24 cellular contexts compared by ENCODE assay signal in the genomic region with DNA sequence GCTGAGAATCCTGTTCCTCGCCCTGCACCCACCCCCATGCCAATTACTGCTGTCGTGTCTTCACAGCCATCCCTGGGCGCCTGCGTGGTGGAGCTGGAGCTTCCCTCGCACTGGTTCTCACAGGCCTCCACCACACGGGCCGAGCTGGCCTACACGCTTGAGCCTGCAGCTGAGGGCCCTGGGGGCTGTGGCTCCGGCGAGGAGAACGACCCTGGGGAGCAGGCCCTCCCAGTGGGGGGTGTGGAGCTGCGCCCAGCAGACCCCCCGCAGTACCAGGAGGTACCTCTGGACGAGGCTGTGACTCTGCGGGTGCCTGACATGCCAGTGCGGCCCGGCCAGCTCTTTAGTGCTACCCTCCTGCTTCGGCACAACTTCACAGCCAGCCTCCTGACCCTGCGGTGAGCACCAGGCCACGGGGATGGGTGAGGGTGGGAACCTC. TPM values are rescaled to one million over a fixed set of nuclear protein-coding genes. Genes with fewer than 3 reads are reported as not detected.
A peak's percentile ranks its signal among the peaks of the same experiment; 100 is the strongest.
DNase-seq lines count a peak whose midpoint lies in the region; ATAC-seq and TF ChIP-seq lines count a peak whose summit lies in the region.
"Had no signal": no experiment of that assay in that cellular context is flagged by ENCODE, and none has a peak within 500 bp of the region (broad histone marks: within the 10 kb centered on the region; RNA-seq: fewer than 3 reads in every experiment).

No MANE protein-coding gene starts in this region.

- 86 to 97% (median 91%) methylated on average over 5 to 20 of the region's 20 CpGs for WGBS in spleen, 5 donors

- intact Hi-C loops in Right ventricle myocardium inferior (cut with DNase I), result no loop called here
- intact Hi-C loops in left ventricle myocardium superior (cut with micrococcal nuclease), result no loop called here
- intact Hi-C loops in spleen (cut with DNase I; ENCODE audit: low total_unique reads), result no loop called here

- H3K9me3 ChIP-seq in spleen, result no peaks in the 10 kb centered on the region
- H3K9me3 ChIP-seq: A549; BE2C; BLaER1 treated with 17β-estradiol and CSF1 and Interleukin-3, amounts not matched to agents 10 nM and 100 nM; HAP-1 had no signal

- no peak for TF ChIP-seq POLR2A in spleen (IDR thresholded peaks at IDR 0.05)

- no peak for TF ChIP-seq CTCF in spleen (IDR thresholded peaks at IDR 0.05 in 8 of 11, conservative IDR thresholded peaks at IDR 0.05 in 3 of 11)

- peaks cover 0 to 2% (median 0%) of the 10 kb centered on the region in 6 donors for H3K36me3 ChIP-seq in spleen

- peaks cover 0 to 32% (median 15%) of the 10 kb centered on the region in 7 donors for H3K27me3 ChIP-seq in spleen (replicated peaks in 1 of 7)
- H3K27me3 ChIP-seq: BE2C had no signal

- no peak overlapping the region for H3K4me3 ChIP-seq in spleen
- H3K4me3 ChIP-seq: A549; BLaER1 treated with 17β-estradiol and CSF1 and Interleukin-3, amounts not matched to agents 10 nM and 100 nM; GM12878; GM23338; HAP-1 had no signal

- DNase-seq in Right ventricle myocardium inferior (ENCODE audit: missing footprints), result peak; percentile 50
- DNase-seq in left ventricle myocardium superior, result no peak
- peak; percentile 73 for DNase-seq in spleen
- no peak for DNase-seq in superior temporal gyrus (ENCODE audit: extremely low spot score)
- no peak for DNase-seq in NCI-H1417 treated with DMSO at 0.1 percent for 48 hours (lab: John Stamatoyannopoulos, UW)
- DNase-seq: 8988T; ACHN; AML-193; BE2C; CD4-positive, alpha-beta T cell; CD8-positive, alpha-beta memory T cell; DMS 273 treated with DMSO at 0.1 percent for 48 hours; DMS79; EL; GDM1; HFFc6 had no signal

- H3K27ac ChIP-seq in angular gyrus (ENCODE audit: low read depth, low read length), result peak overlapping the region; percentile 15
- H3K27ac ChIP-seq in spleen, result no peak overlapping the region
- H3K27ac ChIP-seq: A549; BLaER1 treated with 17β-estradiol and CSF1 and Interleukin-3, amounts not matched to agents 10 nM and 100 nM had no signal

- peaks cover 9 to 56% (median 42%) of the 10 kb centered on the region in 6 donors for H3K4me1 ChIP-seq in spleen

- ATAC-seq in Right ventricle myocardium inferior (no peak), left ventricle myocardium superior (no peak), HG03571 (IDR thresholded peaks at IDR 0.05; ENCODE audit: unreplicated experiment) (no peak)
- ATAC-seq: A549, GM12878, GM23338 had no signal

RNA-seq across cellular contexts. Expression of a gene that starts 4.3 kb away (rescaled TPM):
- total RNA-seq in Right ventricle myocardium inferior (6.3 TPM), left ventricle myocardium superior (5.9 TPM), spleen (10 to 100 TPM in 4 of 7 donors, 1 to 10 TPM in 3; 5.6 to 15.6 (median 13.0) TPM)
- 10 to 100 TPM in 1 of 3 donors, 1 to 10 TPM in 2; 5.7 to 11.4 (median 7.1) TPM for polyA plus RNA-seq in spleen
- total RNA-seq: CD4-positive, alpha-beta T cell had no signal
- polyA plus RNA-seq: CD8-positive, alpha-beta memory T cell had no signal

RNA-seq across cellular contexts. Expression of a gene that starts 14.6 kb away (rescaled TPM):
- total RNA-seq in Right ventricle myocardium inferior (97.5 TPM), left ventricle myocardium superior (97.0 TPM), spleen (100 to 1,000 TPM in 6 of 7 donors, 10 to 100 TPM in 1; 82.1 to 125 (median 109) TPM)
- 10 to 100 TPM; 53.6 to 84.7 (median 84.5) TPM for polyA plus RNA-seq in spleen

RNA-seq across cellular contexts. Expression of a gene that starts 22.2 kb away (rescaled TPM):
- total RNA-seq in Right ventricle myocardium inferior (41.1 TPM), left ventricle myocardium superior (41.5 TPM), spleen (10 to 100 TPM; 58.7 to 81.1 (median 73.4) TPM)
- 10 to 100 TPM; 65.2 to 76.7 (median 66.4) TPM for polyA plus RNA-seq in spleen

RNA-seq across cellular contexts. Expression of a gene that starts 23.4 kb away (rescaled TPM):
- total RNA-seq in Right ventricle myocardium inferior (20.8 TPM), left ventricle myocardium superior (16.8 TPM), spleen (100 to 1,000 TPM in 4 of 7 donors, 10 to 100 TPM in 3; 62.9 to 133 (median 114) TPM)
- polyA plus RNA-seq in spleen, result 100 to 1,000 TPM in 2 of 3 donors, 10 to 100 TPM in 1; 83.8 to 139 (median 115) TPM
- polyA plus RNA-seq: A549; CD8-positive, alpha-beta memory T cell had no signal

RNA-seq across cellular contexts. Expression of a gene that starts 42.9 kb away (rescaled TPM):
- total RNA-seq in Right ventricle myocardium inferior (0.22 TPM), left ventricle myocardium superior (0.20 TPM), spleen (10 to 100 TPM; 13.4 to 47.6 (median 31.4) TPM)
- polyA plus RNA-seq in spleen, result 10 to 100 TPM; 10.9 to 21.8 (median 20.3) TPM
- total RNA-seq: H4, HFFc6 had no signal
- polyA plus RNA-seq: GM23338 had no signal

Comparison
In these comparisons a context has a peak if more than half of its experiments do, and no peak if none do; other contexts are left out.
1. DNase-seq: peak in Right ventricle myocardium inferior (single experiment) and spleen (single experiment); none in left ventricle myocardium superior (single experiment), superior temporal gyrus (single experiment) and NCI-H1417 treated with DMSO at 0.1 percent for 48 hours (single experiment).